Comparison of ENCODE assay signal across 8 cellular contexts in the genomic region with DNA sequence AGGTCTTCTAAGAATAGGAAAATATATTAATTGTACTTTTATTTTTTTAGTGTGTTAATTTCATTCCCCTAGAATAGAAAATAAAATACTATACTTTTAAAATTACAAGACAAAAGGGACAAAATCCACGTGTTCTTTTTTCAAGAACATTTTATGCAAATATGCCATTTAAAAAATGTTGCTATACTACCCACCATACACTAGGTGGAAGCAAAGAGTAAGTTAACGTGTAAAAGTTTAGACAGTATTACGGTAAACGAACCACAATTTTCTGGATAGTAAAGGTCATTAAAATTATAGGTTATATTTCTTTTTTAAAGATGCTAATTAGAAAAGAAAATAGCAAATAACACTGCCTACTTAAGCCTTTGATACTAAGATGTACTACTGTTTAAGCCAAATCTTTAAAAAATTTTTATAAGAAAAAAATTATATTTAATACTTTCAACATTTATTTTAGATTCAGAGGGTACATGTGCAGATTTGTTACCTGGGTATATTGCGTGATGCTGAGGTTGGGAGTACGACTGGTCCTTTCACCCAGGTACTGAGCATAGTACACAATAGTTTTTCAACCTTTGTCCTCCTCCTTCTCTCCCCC.
A peak's percentile ranks its signal among the peaks of the same experiment; 100 is the strongest.
DNase-seq lines count a peak whose midpoint lies in the region; ATAC-seq, FAIRE-seq and TF ChIP-seq lines count a peak whose summit lies in the region.

No MANE protein-coding gene starts in this region.

- H3K9me3 Mint-ChIP-seq in CD14-positive monocyte: no peaks in the 10 kb centered on the region
- no peaks in the 10 kb centered on the region for H3K9me3 Mint-ChIP-seq in neural crest cell

- H4K91ac ChIP-seq in H1 (replicated peaks; ENCODE audit: insufficient read length, low read length): no peak overlapping the region

- H2BK5ac ChIP-seq in H1 (ENCODE audit: low read depth, low read length): no peak overlapping the region

- peak; percentile 72 for TF ChIP-seq CTCF in CD14-positive monocyte (IDR thresholded peaks at IDR 0.05)
- peak in 2 of 3 experiments; percentile 31 to 51; a peak in 2 of 4 replicates for TF ChIP-seq CTCF in H1 (IDR thresholded peaks at IDR 0.05; ENCODE audit: control extremely low read depth in 1 of 3, insufficient read depth in 1 of 3, low read depth in 1 of 3, low read length in 3 of 3)
- TF ChIP-seq CTCF in neural crest cell (conservative IDR thresholded peaks at IDR 0.05): peak; percentile 82

- H4K20me1 ChIP-seq in H1 (replicated peaks in 1 of 2; ENCODE audit: control insufficient read depth in 1 of 2, insufficient read depth in 2 of 2, low read length in 2 of 2): no peaks in the 10 kb centered on the region

- H3K14ac ChIP-seq in H1 (ENCODE audit: insufficient read length): no peak overlapping the region

- no peak overlapping the region for H2BK15ac ChIP-seq in H1 (ENCODE audit: low read length)

- TF ChIP-seq RAD21 in H1 (IDR thresholded peaks at IDR 0.05 in 1 of 2, conservative IDR thresholded peaks at IDR 0.05 in 1 of 2; ENCODE audit: low read depth in 2 of 2, low read length in 2 of 2): peak in 1 of 2 experiments; percentile 76

- H3K4ac ChIP-seq in H1 (replicated peaks; ENCODE audit: insufficient read length, low read depth, low read length): no peak overlapping the region

- H3K4me3 Mint-ChIP-seq in CD14-positive monocyte (no peak overlapping the region), neural crest cell (no peak overlapping the region)

- no peak overlapping the region for H3K27ac Mint-ChIP-seq in CD14-positive monocyte
- no peak overlapping the region for H3K27ac Mint-ChIP-seq in neural crest cell (ENCODE audit: unreplicated experiment)

- no peak overlapping the region for H2BK12ac ChIP-seq in H1 (ENCODE audit: low read depth, low read length)

- no peak overlapping the region for H3K4me3 ChIP-seq in H1 (ENCODE audit: extremely low read depth in 1 of 4, insufficient read depth in 2 of 4, low read depth in 3 of 4, low read length in 4 of 4)

- no peak overlapping the region for H4K5ac ChIP-seq in H1 (ENCODE audit: insufficient read length, low read depth, low read length)

- no peak overlapping the region for H2BK20ac ChIP-seq in H1 (ENCODE audit: low read length)

- no peaks in the 10 kb centered on the region for H3K4me1 ChIP-seq in H1 (replicated peaks in 1 of 4; ENCODE audit: control insufficient read depth in 3 of 4, insufficient read depth in 4 of 4, low read length in 3 of 4)

- intact Hi-C loops in CD14-positive monocyte (cut with micrococcal nuclease): loop anchor here in 1 of 2 donors (5.0 kb wide), 1 partner anchor 409 kb away; no protein-coding TSS in a partner anchor

- H3K18ac ChIP-seq in H1 (ENCODE audit: extremely low read depth, low read length): no peak overlapping the region

- no peaks in the 10 kb centered on the region for H3K79me2 ChIP-seq in H1 (ENCODE audit: control insufficient read depth in 1 of 2, insufficient read depth in 2 of 2, low read length in 2 of 2)

- CTCF ChIA-PET in H1 (lab: Charles Lee; ENCODE audit: partially characterized antibody): interaction anchor here (0.6 to 2.2 kb wide), 12 partner anchors 8 to 413 kb away, joined by 3 to 23 read pairs (median 4); no protein-coding TSS in a partner anchor

- no peaks in the 10 kb centered on the region for H3K36me3 ChIP-seq in H1 (ENCODE audit: control insufficient read depth in 2 of 4, insufficient read depth in 4 of 4, low read length in 3 of 4)

- no peak for TF ChIP-seq EP300 in H1 (IDR thresholded peaks at IDR 0.05; ENCODE audit: borderline replicate concordance in 1 of 2, low read depth in 2 of 2, low read length in 2 of 2)

- no peaks in the 10 kb centered on the region for H3K79me1 ChIP-seq in H1 (ENCODE audit: low read depth, low read length)

- H3K27me3 Mint-ChIP-seq in CD14-positive monocyte (ENCODE audit: low read depth in 3 of 3) (no peaks in the 10 kb centered on the region), neural crest cell (ENCODE audit: low read depth) (no peaks in the 10 kb centered on the region)

- no peak for FAIRE-seq in H1 (lab: Jason Lieb, UNC)

- DNase-seq in CD14-positive monocyte (ENCODE audit: low spot score) (no peak), NCI-H748 treated with DMSO at 0.1 percent for 48 hours (lab: John Stamatoyannopoulos, UW) (peak; percentile 56), H1 (ENCODE audit: low read depth in 1 of 2, low spot score in 2 of 2) (no peak), neural crest cell (ENCODE audit: low read depth, low spot score) (no peak), foreskin melanocyte (no peak)
- no peak for DNase-seq in stimulated activated CD4-positive, alpha-beta T cell treated with anti-CD3 and anti-CD28 coated beads, Interleukin-2, amount 100 ng/mL, for 24 hours

- ATAC-seq in GM18870 (IDR thresholded peaks at IDR 0.05; ENCODE audit: unreplicated experiment) (peak; percentile 83), HG03103 (IDR thresholded peaks at IDR 0.05; ENCODE audit: low read depth, unreplicated experiment) (peak; percentile 73)

- H3K4me1 Mint-ChIP-seq in CD14-positive monocyte: peaks cover 15% of the 10 kb centered on the region
- H3K4me1 Mint-ChIP-seq in neural crest cell: peaks cover 4% of the 10 kb centered on the region

- H4K8ac ChIP-seq in H1 (ENCODE audit: extremely low read depth, insufficient read depth, low read length): no peak overlapping the region

- H2AFZ ChIP-seq in H1 (ENCODE audit: low read length): no peak overlapping the region

- H3K56ac ChIP-seq in H1 (replicated peaks; ENCODE audit: insufficient read length, low read depth, low read length): no peak overlapping the region

- H3K27me3 ChIP-seq in H1 (replicated peaks in 1 of 4; ENCODE audit: control insufficient read depth in 3 of 4, extremely low read depth in 1 of 4, insufficient read depth in 3 of 4, low read length in 3 of 4): no peaks in the 10 kb centered on the region

- no peak overlapping the region for H3K9ac ChIP-seq in H1 (replicated peaks in 1 of 4; ENCODE audit: extremely low read depth in 1 of 4, low read depth in 3 of 4, low read length in 3 of 4)

- H3K9me3 ChIP-seq in H1 (ENCODE audit: insufficient read depth in 2 of 2, low read depth in 1 of 2, low read length in 1 of 2): no peaks in the 10 kb centered on the region

- WGBS in H1 (ENCODE audit: extremely low coverage in 1 of 2, insufficient coverage in 1 of 2, insufficient read length in 1 of 2, insufficient replicate concordance in 2 of 2, low coverage in 1 of 2, low lambda C conversion rate in 2 of 2, missing lambda C conversion rate in 1 of 2), 2 experiments: 33% methylated on average over 6 of the region's 6 CpGs; no CpG with 5 or more reads in 1 of the 2 experiments

- H3K36me3 Mint-ChIP-seq in CD14-positive monocyte (no peaks in the 10 kb centered on the region), neural crest cell (ENCODE audit: low read depth) (no peaks in the 10 kb centered on the region)

- H3K23ac ChIP-seq in H1 (ENCODE audit: insufficient read length): no peak overlapping the region

- no peak overlapping the region for H3K27ac ChIP-seq in H1 (ENCODE audit: low read depth, low read length)

- no peak overlapping the region for H2AK5ac ChIP-seq in H1 (ENCODE audit: low read depth, low read length)

- POLR2A ChIA-PET in H1 (lab: Charles Lee; ENCODE audit: partially characterized antibody): no interaction called here

- no peaks in the 10 kb centered on the region for H3K23me2 ChIP-seq in H1 (ENCODE audit: low read depth, low read length)

- no peak for TF ChIP-seq POLR2A in H1 (IDR thresholded peaks at IDR 0.05; ENCODE audit: control extremely low read depth in 1 of 2, low read depth in 2 of 2, low read length in 2 of 2)

- H2BK120ac ChIP-seq in H1 (replicated peaks; ENCODE audit: low read depth, low read length): no peak overlapping the region

- no peak overlapping the region for H3K4me2 ChIP-seq in H1 (ENCODE audit: insufficient read depth in 1 of 2, low read depth in 2 of 2, low read length in 2 of 2)

TF ChIP-seq in H1, 55 proteins besides CTCF, POLR2A, EP300 and RAD21 (continues in another document):
- no peak for TF ChIP-seq EGR1 (IDR thresholded peaks at IDR 0.05; ENCODE audit: borderline replicate concordance, low read depth, low read length)
